Comparison of ENCODE assay signal across 2 cellular contexts in the genomic region with DNA sequence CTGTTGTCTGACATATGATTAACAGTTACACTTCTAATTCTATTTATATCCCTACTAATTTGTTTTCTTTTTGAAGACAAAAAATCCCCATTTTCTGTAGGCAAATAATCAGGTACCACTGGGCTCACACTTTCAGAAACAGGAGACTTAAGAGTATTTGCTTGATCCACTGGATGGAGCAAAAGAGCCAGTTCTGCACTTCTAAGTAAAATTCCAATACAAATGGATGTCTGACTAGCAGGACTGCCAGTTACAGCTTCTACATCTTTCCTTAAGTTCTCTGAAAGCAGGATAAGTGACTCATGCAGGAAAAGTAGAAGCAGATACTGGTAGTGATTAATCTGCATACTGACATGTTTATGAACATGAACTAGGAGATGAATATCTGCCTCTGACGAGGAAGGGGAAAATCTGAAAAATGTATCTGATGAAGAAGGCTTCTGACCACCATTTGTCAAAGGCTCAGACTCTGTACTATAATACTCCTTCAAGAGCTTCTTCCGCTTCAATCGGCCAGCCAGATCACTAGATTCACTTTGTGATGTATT.
TF ChIP-seq lines count a peak whose summit lies in the region.

No MANE protein-coding gene starts in this region.

TF ChIP-seq in IMR-90, 13 proteins besides CTCF, POLR2A, EP300 and RAD21:
- TF ChIP-seq MXI1 (IDR thresholded peaks at IDR 0.05; ENCODE audit: borderline replicate concordance, low read depth, low read length) = no peak
- TF ChIP-seq, protein P1, sequence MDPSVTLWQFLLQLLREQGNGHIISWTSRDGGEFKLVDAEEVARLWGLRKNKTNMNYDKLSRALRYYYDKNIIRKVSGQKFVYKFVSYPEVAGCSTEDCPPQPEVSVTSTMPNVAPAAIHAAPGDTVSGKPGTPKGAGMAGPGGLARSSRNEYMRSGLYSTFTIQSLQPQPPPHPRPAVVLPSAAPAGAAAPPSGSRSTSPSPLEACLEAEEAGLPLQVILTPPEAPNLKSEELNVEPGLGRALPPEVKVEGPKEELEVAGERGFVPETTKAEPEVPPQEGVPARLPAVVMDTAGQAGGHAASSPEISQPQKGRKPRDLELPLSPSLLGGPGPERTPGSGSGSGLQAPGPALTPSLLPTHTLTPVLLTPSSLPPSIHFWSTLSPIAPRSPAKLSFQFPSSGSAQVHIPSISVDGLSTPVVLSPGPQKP (IDR thresholded peaks at IDR 0.05; ENCODE audit: borderline replicate concordance, low read depth, low read length) = no peak
- no peak for TF ChIP-seq RCOR1 (IDR thresholded peaks at IDR 0.05; ENCODE audit: insufficient replicate concordance, low read length)
- no peak for TF ChIP-seq CHD1 (IDR thresholded peaks at IDR 0.05; ENCODE audit: low read depth, low read length)
- TF ChIP-seq FOS (IDR thresholded peaks at IDR 0.05; ENCODE audit: low read depth, low read length) = peak; percentile 44; the same call in 1 of the 2 replicates
- peak; percentile 59 for TF ChIP-seq SMC3 (IDR thresholded peaks at IDR 0.05; ENCODE audit: low read depth, low read length)
- TF ChIP-seq MAZ (IDR thresholded peaks at IDR 0.05; ENCODE audit: borderline replicate concordance, low read depth, low read length) = no peak

TF ChIP-seq in endothelial cell of umbilical vein, 7 proteins besides CTCF, POLR2A, EP300 and RAD21:
- TF ChIP-seq EZH2 (IDR thresholded peaks at IDR 0.05; ENCODE audit: borderline replicate concordance, low read depth, low read length, severe bottlenecking) (no peak), POLR2AphosphoS5 (IDR thresholded peaks at IDR 0.05; ENCODE audit: insufficient read depth, low read depth, low read length) (peak; percentile 56), GATA2 (IDR thresholded peaks at IDR 0.05; ENCODE audit: insufficient read depth, insufficient read length, low read depth, low read length) (peak; percentile 97), FOS (IDR thresholded peaks at IDR 0.05; ENCODE audit: borderline replicate concordance, insufficient read depth, low read length) (peak; percentile 92), JUN (IDR thresholded peaks at IDR 0.05; ENCODE audit: borderline replicate concordance, insufficient read depth, insufficient read length, low read depth) (peak; percentile 94)
- TF ChIP-seq, protein P2, sequence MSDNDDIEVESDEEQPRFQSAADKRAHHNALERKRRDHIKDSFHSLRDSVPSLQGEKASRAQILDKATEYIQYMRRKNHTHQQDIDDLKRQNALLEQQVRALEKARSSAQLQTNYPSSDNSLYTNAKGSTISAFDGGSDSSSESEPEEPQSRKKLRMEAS (IDR thresholded peaks at IDR 0.05; ENCODE audit: insufficient read depth, insufficient read length) = no peak
